23 cellular contexts compared by ENCODE assay signal in genomic region chr7:78465894-78466293, GRCh38.
"Had no signal": no experiment of that assay in that cellular context is flagged by ENCODE, and none has a peak within 500 bp of the region (broad histone marks: within the 10 kb centered on the region; RNA-seq: fewer than 3 reads in every experiment).

No MANE protein-coding gene starts in this region.

- H3K9me3 ChIP-seq: colonic mucosa had no signal

- H3K27me3 Mint-ChIP-seq: activated CD8-positive, alpha-beta T cell treated with anti-CD3 and anti-CD28 coated beads for 36 hours; activated naive CD8-positive, alpha-beta T cell had no signal

- H3K36me3 Mint-ChIP-seq: activated naive CD8-positive, alpha-beta T cell had no signal

- H3K4me1 Mint-ChIP-seq: activated T-helper 17 cell treated with anti-CD3 and anti-CD28 coated beads, Interleukin-2, amount 50 U/mL, for 72 hours had no signal

- H3K4me1 ChIP-seq: colonic mucosa had no signal

- H3K27me3 ChIP-seq: brain microvascular endothelial cell, colonic mucosa had no signal

- ATAC-seq: activated CD8-positive, alpha-beta T cell treated with anti-CD3 and anti-CD28 coated beads for 36 hours; activated T-cell treated with anti-CD3 and anti-CD28 coated beads, Interleukin-2, amount 50 U/mL, for 4 hours; activated T-helper 17 cell treated with anti-CD3 and anti-CD28 coated beads, Interleukin-2, amount 50 U/mL, for 72 hours; esophagus mucosa had no signal

- H3K4me3 Mint-ChIP-seq: activated CD8-positive, alpha-beta T cell treated with anti-CD3 and anti-CD28 coated beads for 36 hours; activated naive CD8-positive, alpha-beta T cell; activated T-cell treated with anti-CD3 and anti-CD28 coated beads, Interleukin-2, amount 50 U/mL, for 4 hours; activated T-helper 17 cell treated with anti-CD3 and anti-CD28 coated beads, Interleukin-2, amount 50 U/mL, for 72 hours had no signal

- H3K36me3 ChIP-seq: brain microvascular endothelial cell, colonic mucosa had no signal

- H3K9me3 Mint-ChIP-seq: activated T-cell treated with anti-CD3 and anti-CD28 coated beads, Interleukin-2, amount 50 U/mL, for 4 hours; activated T-helper 17 cell treated with anti-CD3 and anti-CD28 coated beads, Interleukin-2, amount 50 U/mL, for 72 hours had no signal

- H3K27ac Mint-ChIP-seq: activated CD8-positive, alpha-beta T cell treated with anti-CD3 and anti-CD28 coated beads for 36 hours; activated naive CD8-positive, alpha-beta T cell; activated T-helper 17 cell treated with anti-CD3 and anti-CD28 coated beads, Interleukin-2, amount 50 U/mL, for 72 hours had no signal

- H3K27ac ChIP-seq: brain microvascular endothelial cell, colonic mucosa had no signal

- DNase-seq: activated CD4-positive, alpha-beta T cell treated with anti-CD3 and anti-CD28 coated beads for 48 hours; activated CD4-positive, alpha-beta T cell treated with anti-CD3 and anti-CD28 coated beads, Interleukin-2, amount 50 U/mL, for 1 hour; activated CD4-positive, alpha-beta T cell treated with anti-CD3 and anti-CD28 coated beads, Interleukin-2, amount 50 U/mL, for 48 hours; activated CD8-positive, alpha-beta memory T cell treated with anti-CD3 and anti-CD28 coated beads for 24 hours; activated CD8-positive, alpha-beta T cell treated with anti-CD3 and anti-CD28 coated beads for 36 hours; activated effector memory CD4-positive, alpha-beta T cell treated with Interleukin-2 at 50 U/mL for 16 hours; activated gamma-delta T cell treated with Interleukin-2 at 50 U/mL for 16 hours; activated naive CD4-positive, alpha-beta T cell treated with anti-CD3 and anti-CD28 coated beads, Interleukin-2, amount 50 U/mL, for 16 hours; activated naive CD4-positive, alpha-beta T cell treated with Interleukin-2 at 50 U/mL for 16 hours; activated T-cell treated with anti-CD3 and anti-CD28 coated beads, Interleukin-2, amount 50 U/mL, for 4 hours; amniotic stem cell; anterior cingulate cortex; brain microvascular endothelial cell; central memory CD4-positive, alpha-beta T cell; cerebellar nuclear complex; colonic mucosa; effector CD8-positive, alpha-beta T cell; foreskin fibroblast; head of caudate nucleus; T-helper 2 cell had no signal

- H3K4me3 ChIP-seq: colonic mucosa had no signal
